10 cellular contexts compared by ENCODE assay signal in the genomic region with DNA sequence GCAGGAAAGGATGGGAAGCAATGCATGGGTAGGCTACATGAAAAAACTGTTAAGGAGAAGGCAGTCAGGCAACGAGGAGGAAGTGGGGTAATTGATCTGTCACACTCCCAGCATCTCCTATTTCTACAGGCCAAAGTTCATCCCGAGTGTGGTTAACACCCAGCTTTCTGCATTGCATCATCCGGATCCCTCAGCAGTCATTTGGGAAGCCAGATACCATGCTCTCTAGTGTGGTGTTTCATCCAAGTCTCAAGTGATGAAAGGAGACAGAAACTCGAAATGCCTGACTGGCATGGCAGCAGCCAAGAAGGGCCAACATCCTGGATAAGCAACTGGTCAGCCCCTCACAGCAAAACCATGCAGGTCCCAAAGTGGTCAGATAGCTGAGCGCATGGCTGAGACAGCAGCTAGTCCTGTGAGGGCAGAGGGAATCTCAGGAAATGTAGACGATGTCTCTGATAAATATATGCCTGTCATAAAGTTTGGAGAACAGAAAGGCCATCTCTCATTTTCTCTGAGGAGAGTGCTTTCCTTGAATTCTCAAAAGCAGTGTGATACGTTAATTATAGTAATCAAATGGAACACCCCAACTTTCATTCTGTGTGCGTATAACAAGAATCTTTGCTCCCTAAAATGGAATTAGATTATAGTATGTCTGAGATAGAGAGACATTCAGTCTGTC. TPM values are rescaled to one million over a fixed set of nuclear protein-coding genes. Genes with fewer than 3 reads are reported as not detected.
A peak's percentile ranks its signal among the peaks of the same experiment; 100 is the strongest.
DNase-seq lines count a peak whose midpoint lies in the region.
"Had no signal": no experiment of that assay in that cellular context is flagged by ENCODE, and none has a peak within 500 bp of the region (broad histone marks: within the 10 kb centered on the region; RNA-seq: fewer than 3 reads in every experiment).

No MANE protein-coding gene starts in this region.

- peak; percentile 32 for DNase-seq in AG08395 (ENCODE audit: low spot score)
- DNase-seq in HT1080 (ENCODE audit: low read depth), result peak; percentile 74
- peak; percentile 74 for DNase-seq in adipocyte (ENCODE audit: low read depth)
- peak; percentile 72 for DNase-seq in islet precursor cell
- DNase-seq in epidermal melanocyte (ENCODE audit: insufficient read length, low spot score), result no peak
- DNase-seq in COLO829 (ENCODE audit: low spot score), result no peak
- DNase-seq in activated CD4-positive, alpha-beta T cell treated with anti-CD3 and anti-CD28 coated beads, Interleukin-2, amount 50 U/mL, for 48 hours, result no peak
- no peak for DNase-seq in DMS 273 (lab: John Stamatoyannopoulos, UW; ENCODE audit: unreplicated experiment)
- DNase-seq: activated CD4-positive, CD25-positive, alpha-beta regulatory T cell had no signal

- no peaks in the 10 kb centered on the region for H3K36me3 ChIP-seq in adipocyte (ENCODE audit: control insufficient read depth, insufficient read depth, low read length, severe bottlenecking)
- H3K36me3 ChIP-seq: BLaER1 treated with 17β-estradiol and CSF1 and Interleukin-3, amounts not matched to agents 10 nM and 100 nM had no signal

- no peaks in the 10 kb centered on the region for H3K9me3 ChIP-seq in adipocyte (ENCODE audit: control insufficient read depth, low read length)

- no peak overlapping the region for H3K4me3 ChIP-seq in adipocyte (ENCODE audit: low read length)
- H3K4me3 ChIP-seq: BLaER1 treated with 17β-estradiol and CSF1 and Interleukin-3, amounts not matched to agents 10 nM and 100 nM had no signal

- no peaks in the 10 kb centered on the region for H3K27me3 ChIP-seq in adipocyte (replicated peaks; ENCODE audit: control insufficient read depth, insufficient read depth, low read length)
- H3K27me3 ChIP-seq: BLaER1 treated with 17β-estradiol and CSF1 and Interleukin-3, amounts not matched to agents 10 nM and 100 nM had no signal

- H3K4me1 ChIP-seq in adipocyte (ENCODE audit: control insufficient read depth, insufficient read depth, low read length), result peaks cover 21% of the 10 kb centered on the region

- H3K9ac ChIP-seq in adipocyte (ENCODE audit: low read length), result no peak overlapping the region
- H3K9ac ChIP-seq: BLaER1 treated with 17β-estradiol and CSF1 and Interleukin-3, amounts not matched to agents 10 nM and 100 nM had no signal

RNA-seq across cellular contexts. Expression of gene HNRNPA3, which starts 24.8 kb away (rescaled TPM):
- total RNA-seq in HT1080 (2014; rRNA removed; shearing (Covaris generic)), result 38.1 and 44.1 TPM in 2 replicates
- 359 and 453 TPM in 2 replicates for polyA plus RNA-seq in HT1080 (2015; cell fraction: cytosol; rRNA removed)
- polyA plus RNA-seq in HT1080 (2015; cell fraction: nucleus; rRNA removed), result 295 and 305 TPM in 2 replicates

Comparison
In these comparisons a context has a peak if more than half of its experiments do, and no peak if none do; other contexts are left out.
1. DNase-seq: peak in AG08395 (single experiment), HT1080 (single experiment), adipocyte (single experiment) and islet precursor cell (single experiment); none in epidermal melanocyte (single experiment), COLO829 (single experiment), activated CD4-positive, alpha-beta T cell treated with anti-CD3 and anti-CD28 coated beads, Interleukin-2, amount 50 U/mL, for 48 hours (0 of 2) and DMS 273 (single experiment).